ENCODE assay signal across 10 cellular contexts in the genomic region with DNA sequence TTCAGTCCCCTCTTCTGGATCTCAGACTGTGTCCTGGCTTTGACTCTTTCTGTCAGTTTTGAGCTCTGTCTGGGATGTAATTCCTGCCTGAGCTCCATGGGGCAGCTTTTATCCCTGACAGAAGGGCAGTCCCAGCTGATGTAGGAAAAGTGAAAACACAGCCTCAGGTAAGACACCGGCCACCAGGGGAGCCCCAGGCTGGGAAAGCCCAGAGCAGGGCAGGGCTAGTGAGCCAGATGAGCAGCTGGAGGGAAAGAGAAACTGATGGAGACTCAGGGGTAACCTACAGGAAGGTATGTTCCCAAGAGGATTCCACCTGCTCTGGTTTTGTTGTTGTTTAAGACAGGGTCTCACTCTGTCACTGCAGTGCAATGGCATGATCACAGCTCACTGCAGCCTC. TPM values are rescaled to one million over a fixed set of nuclear protein-coding genes. Genes with fewer than 3 reads are reported as not detected.
DNase-seq lines count a peak whose midpoint lies in the region; ATAC-seq, FAIRE-seq and TF ChIP-seq lines count a peak whose summit lies in the region.
"Not testable (repeated sequence)": the region's sequence is repeated elsewhere in the genome, so short reads cannot be mapped to it uniquely, and the experiment has no call there.
"Had no signal": no experiment of that assay in that cellular context is flagged by ENCODE, and none has a peak within 500 bp of the region (broad histone marks: within the 10 kb centered on the region; RNA-seq: fewer than 3 reads in every experiment).

No MANE protein-coding gene starts in this region.

- ATAC-seq in Panc1 (peak; percentile 88), HepG2 (peak; percentile 93)
- peak; percentile 69 for ATAC-seq in activated CD8-positive, alpha-beta memory T cell treated with anti-CD3 and anti-CD28 coated beads, Interleukin-2, amount 10 ng/mL, durations not matched to agents 7 days and 5 days
- peak; percentile 54 for ATAC-seq in central memory CD8-positive, alpha-beta T cell (replicated peaks; ENCODE audit: extremely low read depth, poor library complexity, severe bottlenecking)

- FAIRE-seq in GM18507 (lab: Jason Lieb, UNC): peak; percentile 80
- FAIRE-seq in HepG2 (lab: Jason Lieb, UNC): peak; percentile 92

- intact Hi-C loops in Panc1 (cut with micrococcal nuclease; ENCODE audit: unreplicated experiment); HepG2 (cut with micrococcal nuclease; ENCODE audit: unreplicated experiment): not testable (repeated sequence)

- H3K27ac ChIP-seq in Panc1 (ENCODE audit: low read length); HepG2 (ENCODE audit: extremely low read length, insufficient read depth, low read length): not testable (repeated sequence)

- CTCF ChIA-PET in Panc1 (lab: Charles Lee): interaction anchor here (0.6 to 0.7 kb wide), 7 partner anchors 14 to 525 kb away, joined by 3 to 6 read pairs (median 4); no protein-coding TSS in a partner anchor
- CTCF ChIA-PET in activated CD8-positive, alpha-beta memory T cell treated with anti-CD3 and anti-CD28 coated beads, Interleukin-2, amount 10 ng/mL, durations not matched to agents 7 days and 5 days (lab: Charles Lee); HepG2 (lab: Yijun Ruan, JAX; ENCODE audit: low intra/inter-chr PET ratio, low total read pairs): not testable (repeated sequence)

- H3K27ac Mint-ChIP-seq in activated CD8-positive, alpha-beta memory T cell treated with anti-CD3 and anti-CD28 coated beads, Interleukin-2, amount 10 ng/mL, durations not matched to agents 7 days and 5 days; central memory CD8-positive, alpha-beta T cell (ENCODE audit: low read depth): not testable (repeated sequence)

- H3K36me3 Mint-ChIP-seq in activated CD8-positive, alpha-beta memory T cell treated with anti-CD3 and anti-CD28 coated beads, Interleukin-2, amount 10 ng/mL, durations not matched to agents 7 days and 5 days; central memory CD8-positive, alpha-beta T cell (ENCODE audit: insufficient read depth): not testable (repeated sequence)

- H3K36me3 ChIP-seq in Panc1 (ENCODE audit: control insufficient read depth, insufficient read depth, low read length); HepG2 (replicated peaks in 1 of 2; ENCODE audit: control insufficient read depth in 1 of 2, insufficient read depth in 2 of 2, low read length in 2 of 2): not testable (repeated sequence)

- not testable (repeated sequence) for TF ChIP-seq CTCF in Panc1 (IDR thresholded peaks at IDR 0.05); HepG2 (CRISPR knock-in tag; IDR thresholded peaks at IDR 0.05)

- H3K4me3 Mint-ChIP-seq in activated CD8-positive, alpha-beta memory T cell treated with anti-CD3 and anti-CD28 coated beads, Interleukin-2, amount 10 ng/mL, durations not matched to agents 7 days and 5 days; central memory CD8-positive, alpha-beta T cell: not testable (repeated sequence)

- H3K9me3 Mint-ChIP-seq in activated CD8-positive, alpha-beta memory T cell treated with anti-CD3 and anti-CD28 coated beads, Interleukin-2, amount 10 ng/mL, durations not matched to agents 7 days and 5 days (ENCODE audit: low read depth); central memory CD8-positive, alpha-beta T cell: not testable (repeated sequence)

- not testable (repeated sequence) for H2AFZ ChIP-seq in HepG2 (ENCODE audit: low read length)

- no CpG with 5 or more reads among the region's 1 CpG for WGBS in HepG2 (ENCODE audit: low lambda C conversion rate)

- not testable (repeated sequence) for TF ChIP-seq RAD21 in HepG2 (CRISPR knock-in tag; IDR thresholded peaks at IDR 0.05)

- not testable (repeated sequence) for H3K4me2 ChIP-seq in HepG2 (ENCODE audit: low read depth, low read length)

- not testable (repeated sequence) for DNase-seq in GM18507 (ENCODE audit: extremely low spot score, insufficient read length, low read depth); Panc1 (ENCODE audit: low read depth, low spot score); activated CD8-positive, alpha-beta memory T cell treated with anti-CD3 and anti-CD28 coated beads, Interleukin-2, amount 10 ng/mL, durations not matched to agents 7 days and 5 days; central memory CD8-positive, alpha-beta T cell (ENCODE audit: low spot score in 2 of 2); HepG2 (ENCODE audit: low spot score)

- in situ Hi-C loops in Panc1 (cut with HindIII; ENCODE audit: low pct_unique_long_range_greater_than_20kb, low sequenced_read_pairs); HepG2 (cut with HindIII; ENCODE audit: extremely low pct_ligation_motif_present, low pct_unique_long_range_greater_than_20kb): not testable (repeated sequence)

- peaks cover 13% of the 10 kb centered on the region for H3K27me3 Mint-ChIP-seq in activated CD8-positive, alpha-beta memory T cell treated with anti-CD3 and anti-CD28 coated beads, Interleukin-2, amount 10 ng/mL, durations not matched to agents 7 days and 5 days
- H3K27me3 Mint-ChIP-seq in central memory CD8-positive, alpha-beta T cell: not testable (repeated sequence)

- TF ChIP-seq EP300 in HepG2 (IDR thresholded peaks at IDR 0.05; ENCODE audit: low read depth in 2 of 2, low read length in 2 of 2); HepG2 (CRISPR knock-in tag; IDR thresholded peaks at IDR 0.05; ENCODE audit: borderline replicate concordance): not testable (repeated sequence)

- BruUV-seq in Panc1 (replicated peaks; lab: Mats Ljungman, UMichigan); HepG2 (replicated peaks; lab: Mats Ljungman, UMichigan): not testable (repeated sequence)

- not testable (repeated sequence) for TF ChIP-seq POLR2A in HepG2 (IDR thresholded peaks at IDR 0.05; ENCODE audit: insufficient read depth in 1 of 2, low read depth in 2 of 2, low read length in 2 of 2)

- not testable (repeated sequence) for H3K4me1 ChIP-seq in Panc1 (ENCODE audit: control insufficient read depth, insufficient read depth, low read length); HepG2 (ENCODE audit: insufficient read depth, low read length)

- not testable (repeated sequence) for H3K79me2 ChIP-seq in HepG2 (ENCODE audit: insufficient read depth, low read length)

- H4K20me1 ChIP-seq in HepG2 (ENCODE audit: insufficient read depth, low read length): not testable (repeated sequence)

- H3K27me3 ChIP-seq in Panc1 (ENCODE audit: control insufficient read depth, insufficient read depth, low read length); HepG2 (ENCODE audit: control insufficient read depth in 1 of 2, insufficient read depth in 2 of 2, low read length in 2 of 2): not testable (repeated sequence)

- H3K4me1 Mint-ChIP-seq in activated CD8-positive, alpha-beta memory T cell treated with anti-CD3 and anti-CD28 coated beads, Interleukin-2, amount 10 ng/mL, durations not matched to agents 7 days and 5 days; central memory CD8-positive, alpha-beta T cell: not testable (repeated sequence)

- H3K4me3 ChIP-seq in Panc1 (ENCODE audit: low read depth in 2 of 2, low read length in 2 of 2); HepG2 (replicated peaks in 1 of 3; ENCODE audit: insufficient read depth in 1 of 3, low read depth in 2 of 3, low read length in 3 of 3): not testable (repeated sequence)

- not testable (repeated sequence) for H3K9me3 ChIP-seq in Panc1 (ENCODE audit: control insufficient read depth, insufficient read depth, low read depth, low read length); HepG2 (ENCODE audit: low read length)

- POLR2A ChIA-PET in Panc1 (lab: Charles Lee): interaction anchor here (0.6 kb wide), 1 partner anchor 53 kb away, joined by 3 read pairs; no protein-coding TSS in a partner anchor
- POLR2A ChIA-PET in HepG2 (lab: Yijun Ruan, JAX): not testable (repeated sequence)

- H3K9ac ChIP-seq in HepG2 (ENCODE audit: insufficient read depth, low read depth, low read length): not testable (repeated sequence)

RNA-seq across cellular contexts. Expression of a gene that starts 0.4 kb away (rescaled TPM):
- total RNA-seq in Panc1 (2021; ENCODE audit: unreplicated experiment): not detected
- not detected for polyA plus RNA-seq in Panc1 (2012; ENCODE audit: insufficient read length)
- under 1 TPM in 1 of 2 experiments, not detected in 1; 0.42 TPM for total RNA-seq in activated CD8-positive, alpha-beta memory T cell treated with anti-CD3 and anti-CD28 coated beads, Interleukin-2, amount 10 ng/mL, durations not matched to agents 7 days and 5 days
- total RNA-seq in HepG2 (2016; rRNA removed; fragmentation: Illumina TruSeq; extraction: Trizol): not detected in 2 replicates
- total RNA-seq in HepG2 (2016; cell fraction: cytosol; rRNA removed; fragmentation: Illumina TruSeq; extraction: Trizol; ENCODE audit: low read depth): not detected in 2 replicates
- not detected in 2 replicates for total RNA-seq in HepG2 (2016; cell fraction: insoluble cytoplasmic fraction; rRNA removed; fragmentation: Illumina TruSeq; extraction: Trizol)
- total RNA-seq in HepG2 (2016; cell fraction: membrane; rRNA removed; fragmentation: Illumina TruSeq; extraction: Trizol): not detected in 2 replicates
- total RNA-seq in HepG2 (2016; cell fraction: nucleus; rRNA removed; fragmentation: Illumina TruSeq; extraction: Trizol): not detected in 2 replicates
- not detected in 2 replicates for polyA plus RNA-seq in HepG2 (2011; rRNA removed)
- not detected in 2 replicates for polyA plus RNA-seq in HepG2 (2011; cell fraction: cytosol; rRNA removed)
- not detected in 2 replicates for polyA plus RNA-seq in HepG2 (2011; cell fraction: nucleus; rRNA removed)
- not detected in 2 replicates for polyA plus RNA-seq in HepG2 (2012)
- not detected in 2 replicates for polyA plus RNA-seq in HepG2 (2016; cell fraction: cytosol; fragmentation: Illumina TruSeq; extraction: Trizol; ENCODE audit: low read depth)
- not detected in 2 replicates for polyA plus RNA-seq in HepG2 (2016; cell fraction: insoluble cytoplasmic fraction; fragmentation: Illumina TruSeq; extraction: Trizol; ENCODE audit: low read depth)
- not detected in 2 replicates for polyA plus RNA-seq in HepG2 (2016; cell fraction: membrane; fragmentation: Illumina TruSeq; extraction: Trizol; ENCODE audit: low read depth)
- polyA plus RNA-seq in HepG2 (2016; cell fraction: nucleus; fragmentation: Illumina TruSeq; extraction: Trizol; ENCODE audit: insufficient read depth, low read depth): not detected in 2 replicates
- not detected in 2 replicates for polyA minus RNA-seq in HepG2 (2011; rRNA and poly(A)+ RNA removed; ENCODE audit: low replicate concordance)
- polyA minus RNA-seq in HepG2 (2011; cell fraction: cytosol; rRNA and poly(A)+ RNA removed): not detected in 2 replicates
- not detected in 2 replicates for polyA minus RNA-seq in HepG2 (2011; cell fraction: nucleus; rRNA and poly(A)+ RNA removed)
- total RNA-seq: Calu3; CD4-positive, CD25-positive, alpha-beta regulatory T cell; G401; HT1080; RPMI7951 had no signal
- polyA plus RNA-seq: CD4-positive, CD25-positive, alpha-beta regulatory T cell had no signal

RNA-seq across cellular contexts. Expression of a gene that starts 3.5 kb away (rescaled TPM):
- total RNA-seq in Panc1 (2021; ENCODE audit: unreplicated experiment): not detected
- polyA plus RNA-seq in Panc1 (2012; ENCODE audit: insufficient read length): not detected
- total RNA-seq in activated CD8-positive, alpha-beta memory T cell treated with anti-CD3 and anti-CD28 coated beads, Interleukin-2, amount 10 ng/mL, durations not matched to agents 7 days and 5 days: not detected
- not detected in 2 replicates for total RNA-seq in HepG2 (2016; rRNA removed; fragmentation: Illumina TruSeq; extraction: Trizol)
- total RNA-seq in HepG2 (2016; cell fraction: cytosol; rRNA removed; fragmentation: Illumina TruSeq; extraction: Trizol; ENCODE audit: low read depth): not detected in 2 replicates
- total RNA-seq in HepG2 (2016; cell fraction: insoluble cytoplasmic fraction; rRNA removed; fragmentation: Illumina TruSeq; extraction: Trizol): not detected in 2 replicates
- not detected in 2 replicates for total RNA-seq in HepG2 (2016; cell fraction: membrane; rRNA removed; fragmentation: Illumina TruSeq; extraction: Trizol)
- not detected in 2 replicates for total RNA-seq in HepG2 (2016; cell fraction: nucleus; rRNA removed; fragmentation: Illumina TruSeq; extraction: Trizol)
- polyA plus RNA-seq in HepG2 (2011; rRNA removed): not detected in 2 replicates
- not detected in 2 replicates for polyA plus RNA-seq in HepG2 (2011; cell fraction: cytosol; rRNA removed)
- polyA plus RNA-seq in HepG2 (2011; cell fraction: nucleus; rRNA removed): not detected in 2 replicates
- polyA plus RNA-seq in HepG2 (2012): not detected in 2 replicates
- polyA plus RNA-seq in HepG2 (2016; cell fraction: cytosol; fragmentation: Illumina TruSeq; extraction: Trizol; ENCODE audit: low read depth): not detected in 2 replicates
- polyA plus RNA-seq in HepG2 (2016; cell fraction: insoluble cytoplasmic fraction; fragmentation: Illumina TruSeq; extraction: Trizol; ENCODE audit: low read depth): not detected in 2 replicates
- not detected in 2 replicates for polyA plus RNA-seq in HepG2 (2016; cell fraction: membrane; fragmentation: Illumina TruSeq; extraction: Trizol; ENCODE audit: low read depth)
- not detected in 2 replicates for polyA plus RNA-seq in HepG2 (2016; cell fraction: nucleus; fragmentation: Illumina TruSeq; extraction: Trizol; ENCODE audit: insufficient read depth, low read depth)
- not detected in 2 replicates for polyA minus RNA-seq in HepG2 (2011; rRNA and poly(A)+ RNA removed; ENCODE audit: low replicate concordance)
- polyA minus RNA-seq in HepG2 (2011; cell fraction: cytosol; rRNA and poly(A)+ RNA removed): not detected in 2 replicates
- polyA minus RNA-seq in HepG2 (2011; cell fraction: nucleus; rRNA and poly(A)+ RNA removed): not detected in 2 replicates
- total RNA-seq: Calu3; CD4-positive, CD25-positive, alpha-beta regulatory T cell; G401; HT1080; RPMI7951 had no signal
- polyA plus RNA-seq: CD4-positive, CD25-positive, alpha-beta regulatory T cell had no signal

RNA-seq across cellular contexts. Expression of a gene that starts 23.0 kb away (rescaled TPM):
- 0.33 TPM for total RNA-seq in Panc1 (2021; ENCODE audit: unreplicated experiment)
- polyA plus RNA-seq in Panc1 (2012; ENCODE audit: insufficient read length): not detected
- total RNA-seq in activated CD8-positive, alpha-beta memory T cell treated with anti-CD3 and anti-CD28 coated beads, Interleukin-2, amount 10 ng/mL, durations not matched to agents 7 days and 5 days: not detected
- total RNA-seq in HepG2 (2016; rRNA removed; fragmentation: Illumina TruSeq; extraction: Trizol): not detected in 2 replicates
- not detected in 2 replicates for total RNA-seq in HepG2 (2016; cell fraction: cytosol; rRNA removed; fragmentation: Illumina TruSeq; extraction: Trizol; ENCODE audit: low read depth)
- not detected in 2 replicates for total RNA-seq in HepG2 (2016; cell fraction: insoluble cytoplasmic fraction; rRNA removed; fragmentation: Illumina TruSeq; extraction: Trizol)
- total RNA-seq in HepG2 (2016; cell fraction: membrane; rRNA removed; fragmentation: Illumina TruSeq; extraction: Trizol): not detected in 2 replicates
- not detected in 2 replicates for total RNA-seq in HepG2 (2016; cell fraction: nucleus; rRNA removed; fragmentation: Illumina TruSeq; extraction: Trizol)
- polyA plus RNA-seq in HepG2 (2011; rRNA removed): not detected in 2 replicates
- polyA plus RNA-seq in HepG2 (2011; cell fraction: cytosol; rRNA removed): not detected in 2 replicates
- not detected in 2 replicates for polyA plus RNA-seq in HepG2 (2011; cell fraction: nucleus; rRNA removed)
- polyA plus RNA-seq in HepG2 (2012): not detected in 2 replicates
- polyA plus RNA-seq in HepG2 (2016; cell fraction: cytosol; fragmentation: Illumina TruSeq; extraction: Trizol; ENCODE audit: low read depth): not detected in 2 replicates
- not detected in 2 replicates for polyA plus RNA-seq in HepG2 (2016; cell fraction: insoluble cytoplasmic fraction; fragmentation: Illumina TruSeq; extraction: Trizol; ENCODE audit: low read depth)
- not detected in 2 replicates for polyA plus RNA-seq in HepG2 (2016; cell fraction: membrane; fragmentation: Illumina TruSeq; extraction: Trizol; ENCODE audit: low read depth)
- not detected in 2 replicates for polyA plus RNA-seq in HepG2 (2016; cell fraction: nucleus; fragmentation: Illumina TruSeq; extraction: Trizol; ENCODE audit: insufficient read depth, low read depth)
- not detected in 2 replicates for polyA minus RNA-seq in HepG2 (2011; rRNA and poly(A)+ RNA removed; ENCODE audit: low replicate concordance)
- not detected in 2 replicates for polyA minus RNA-seq in HepG2 (2011; cell fraction: cytosol; rRNA and poly(A)+ RNA removed)
- not detected in 2 replicates for polyA minus RNA-seq in HepG2 (2011; cell fraction: nucleus; rRNA and poly(A)+ RNA removed)
- total RNA-seq: Calu3; CD4-positive, CD25-positive, alpha-beta regulatory T cell; G401; HT1080; RPMI7951 had no signal
- polyA plus RNA-seq: CD4-positive, CD25-positive, alpha-beta regulatory T cell had no signal

RNA-seq across cellular contexts. Expression of a gene that starts 41.1 kb away (rescaled TPM):
- total RNA-seq in Panc1 (2021; ENCODE audit: unreplicated experiment) (0.33 TPM), HepG2 (2016; rRNA removed; fragmentation: Illumina TruSeq; extraction: Trizol) (not detected in 2 replicates)
- not detected for polyA plus RNA-seq in Panc1 (2012; ENCODE audit: insufficient read length)
- total RNA-seq in activated CD8-positive, alpha-beta memory T cell treated with anti-CD3 and anti-CD28 coated beads, Interleukin-2, amount 10 ng/mL, durations not matched to agents 7 days and 5 days: not detected
- total RNA-seq in HepG2 (2016; cell fraction: cytosol; rRNA removed; fragmentation: Illumina TruSeq; extraction: Trizol; ENCODE audit: low read depth): not detected in 2 replicates
- total RNA-seq in HepG2 (2016; cell fraction: insoluble cytoplasmic fraction; rRNA removed; fragmentation: Illumina TruSeq; extraction: Trizol): not detected in 2 replicates
- not detected in 2 replicates for total RNA-seq in HepG2 (2016; cell fraction: membrane; rRNA removed; fragmentation: Illumina TruSeq; extraction: Trizol)
- total RNA-seq in HepG2 (2016; cell fraction: nucleus; rRNA removed; fragmentation: Illumina TruSeq; extraction: Trizol): not detected in 2 replicates
- polyA plus RNA-seq in HepG2 (2011; rRNA removed): not detected in 2 replicates
- not detected in 2 replicates for polyA plus RNA-seq in HepG2 (2011; cell fraction: cytosol; rRNA removed)
- not detected in 2 replicates for polyA plus RNA-seq in HepG2 (2011; cell fraction: nucleus; rRNA removed)
- polyA plus RNA-seq in HepG2 (2012): not detected in 2 replicates
- not detected in 2 replicates for polyA plus RNA-seq in HepG2 (2016; cell fraction: cytosol; fragmentation: Illumina TruSeq; extraction: Trizol; ENCODE audit: low read depth)
- polyA plus RNA-seq in HepG2 (2016; cell fraction: insoluble cytoplasmic fraction; fragmentation: Illumina TruSeq; extraction: Trizol; ENCODE audit: low read depth): not detected in 2 replicates
- polyA plus RNA-seq in HepG2 (2016; cell fraction: membrane; fragmentation: Illumina TruSeq; extraction: Trizol; ENCODE audit: low read depth): not detected in 2 replicates
- not detected in 2 replicates for polyA plus RNA-seq in HepG2 (2016; cell fraction: nucleus; fragmentation: Illumina TruSeq; extraction: Trizol; ENCODE audit: insufficient read depth, low read depth)
- polyA minus RNA-seq in HepG2 (2011; rRNA and poly(A)+ RNA removed; ENCODE audit: low replicate concordance): not detected in 2 replicates
- not detected in 2 replicates for polyA minus RNA-seq in HepG2 (2011; cell fraction: cytosol; rRNA and poly(A)+ RNA removed)
- not detected in 2 replicates for polyA minus RNA-seq in HepG2 (2011; cell fraction: nucleus; rRNA and poly(A)+ RNA removed)
- total RNA-seq: Calu3; CD4-positive, CD25-positive, alpha-beta regulatory T cell; G401; HT1080; RPMI7951 had no signal
- polyA plus RNA-seq: CD4-positive, CD25-positive, alpha-beta regulatory T cell had no signal

RNA-seq across cellular contexts. Expression of a gene that starts 48.4 kb away (rescaled TPM):
- total RNA-seq in Panc1 (2021; ENCODE audit: unreplicated experiment) (0.46 TPM), HepG2 (2016; rRNA removed; fragmentation: Illumina TruSeq; extraction: Trizol) (not detected in 2 replicates)
- 0.85 TPM for polyA plus RNA-seq in Panc1 (2012; ENCODE audit: insufficient read length)
- total RNA-seq in activated CD8-positive, alpha-beta memory T cell treated with anti-CD3 and anti-CD28 coated beads, Interleukin-2, amount 10 ng/mL, durations not matched to agents 7 days and 5 days: not detected
- not detected in 2 replicates for total RNA-seq in HepG2 (2016; cell fraction: cytosol; rRNA removed; fragmentation: Illumina TruSeq; extraction: Trizol; ENCODE audit: low read depth)
- not detected in 2 replicates for total RNA-seq in HepG2 (2016; cell fraction: insoluble cytoplasmic fraction; rRNA removed; fragmentation: Illumina TruSeq; extraction: Trizol)
- total RNA-seq in HepG2 (2016; cell fraction: membrane; rRNA removed; fragmentation: Illumina TruSeq; extraction: Trizol): not detected in 2 replicates
- not detected in 2 replicates for total RNA-seq in HepG2 (2016; cell fraction: nucleus; rRNA removed; fragmentation: Illumina TruSeq; extraction: Trizol)
- polyA plus RNA-seq in HepG2 (2011; rRNA removed): not detected in 2 replicates
- polyA plus RNA-seq in HepG2 (2011; cell fraction: cytosol; rRNA removed): not detected in 2 replicates
- polyA plus RNA-seq in HepG2 (2011; cell fraction: nucleus; rRNA removed): not detected in 2 replicates
- not detected in 2 replicates for polyA plus RNA-seq in HepG2 (2012)
- not detected in 2 replicates for polyA plus RNA-seq in HepG2 (2016; cell fraction: cytosol; fragmentation: Illumina TruSeq; extraction: Trizol; ENCODE audit: low read depth)
- not detected in 2 replicates for polyA plus RNA-seq in HepG2 (2016; cell fraction: insoluble cytoplasmic fraction; fragmentation: Illumina TruSeq; extraction: Trizol; ENCODE audit: low read depth)
- not detected in 2 replicates for polyA plus RNA-seq in HepG2 (2016; cell fraction: membrane; fragmentation: Illumina TruSeq; extraction: Trizol; ENCODE audit: low read depth)
- not detected in 2 replicates for polyA plus RNA-seq in HepG2 (2016; cell fraction: nucleus; fragmentation: Illumina TruSeq; extraction: Trizol; ENCODE audit: insufficient read depth, low read depth)
- 0.06 and 0.70 TPM in 2 replicates for polyA minus RNA-seq in HepG2 (2011; rRNA and poly(A)+ RNA removed; ENCODE audit: low replicate concordance)
- polyA minus RNA-seq in HepG2 (2011; cell fraction: cytosol; rRNA and poly(A)+ RNA removed): not detected in 2 replicates
- polyA minus RNA-seq in HepG2 (2011; cell fraction: nucleus; rRNA and poly(A)+ RNA removed): not detected in 2 replicates
- total RNA-seq: CD4-positive, CD25-positive, alpha-beta regulatory T cell; HT1080 had no signal
- polyA plus RNA-seq: CD4-positive, CD25-positive, alpha-beta regulatory T cell had no signal
